1 cellular context compared by ENCODE assay signal in genomic region chr7:4706384-4707032, GRCh38.
TF ChIP-seq lines count a peak whose summit lies in the region.

No MANE protein-coding gene starts in this region.

TF ChIP-seq in endothelial cell of umbilical vein, 7 proteins besides CTCF, POLR2A, EP300 and RAD21 (continued from another document):
- TF ChIP-seq, protein P1, sequence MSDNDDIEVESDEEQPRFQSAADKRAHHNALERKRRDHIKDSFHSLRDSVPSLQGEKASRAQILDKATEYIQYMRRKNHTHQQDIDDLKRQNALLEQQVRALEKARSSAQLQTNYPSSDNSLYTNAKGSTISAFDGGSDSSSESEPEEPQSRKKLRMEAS (IDR thresholded peaks at IDR 0.05; ENCODE audit: insufficient read depth, insufficient read length), result no peak
